ENCODE assay signal across 25 cellular contexts in genomic region chrX:29432534-29432933, GRCh38.
"Had no signal": no experiment of that assay in that cellular context is flagged by ENCODE, and none has a peak within 500 bp of the region (broad histone marks: within the 10 kb centered on the region; RNA-seq: fewer than 3 reads in every experiment).

No MANE protein-coding gene starts in this region.

- H3K27me3 ChIP-seq: adrenal gland, cardiac muscle cell, MG63, Peyer's patch had no signal

- H3K4me1 ChIP-seq: adrenal gland, Peyer's patch had no signal

- DNase-seq: activated CD4-positive, alpha-beta T cell treated with anti-CD3 and anti-CD28 coated beads, Interleukin-2, amount 10 ng/mL, durations not matched to agents 24 days and 14 days; activated CD4-positive, alpha-beta T cell treated with anti-CD3 and anti-CD28 coated beads, Interleukin-2, amount 50 U/mL, for 4 hours; activated CD8-positive, alpha-beta T cell treated with anti-CD3 and anti-CD28 coated beads for 36 hours; activated effector memory CD4-positive, alpha-beta T cell treated with anti-CD3 and anti-CD28 coated beads, Interleukin-2, amount 50 U/mL, for 16 hours; activated naive CD4-positive, alpha-beta T cell; activated T-cell treated with anti-CD3 and anti-CD28 coated beads, Interleukin-2, amount 50 U/mL, for 1 hour; activated T-cell treated with anti-CD3 and anti-CD28 coated beads, Interleukin-2, amount 50 U/mL, for 72 hours; adrenal gland; anterior cingulate cortex; Kasumi-1; KG1; MG63; NCI-H1048; NCI-H1105 treated with DMSO at 0.1 percent for 48 hours; NCI-H1436; NCI-H1694; NCI-H2029; NCI-H345; NCI-H524 treated with DMSO at 0.1 percent for 48 hours; Peyer's patch; Right ventricle myocardium superior; RPMI8226 had no signal

- ATAC-seq: activated CD8-positive, alpha-beta T cell treated with anti-CD3 and anti-CD28 coated beads for 36 hours; activated T-cell treated with anti-CD3 and anti-CD28 coated beads, Interleukin-2, amount 50 U/mL, for 72 hours; activated T-helper 17 cell treated with anti-CD3 and anti-CD28 coated beads, Interleukin-2, amount 50 U/mL, for 72 hours had no signal

- FAIRE-seq: TTC549 had no signal

- H3K27ac ChIP-seq: adrenal gland, cardiac muscle cell, Peyer's patch had no signal

- H3K4me3 ChIP-seq: adrenal gland, cardiac muscle cell, MG63, Peyer's patch had no signal

- H3K36me3 ChIP-seq: adrenal gland, cardiac muscle cell, MG63, Peyer's patch had no signal

- H3K9me3 ChIP-seq: adrenal gland, MG63, Peyer's patch had no signal
